Comparison of ENCODE assay signal across 9 cellular contexts in genomic region chr4:154164931-154165839, GRCh38.
DNase-seq lines count a peak whose midpoint lies in the region; ATAC-seq and TF ChIP-seq lines count a peak whose summit lies in the region.
"Had no signal": no experiment of that assay in that cellular context is flagged by ENCODE, and none has a peak within 500 bp of the region (broad histone marks: within the 10 kb centered on the region; RNA-seq: fewer than 3 reads in every experiment).

No MANE protein-coding gene starts in this region.

- DNase-seq in AG09309 (ENCODE audit: low read depth) (peak; percentile 99), chondrocyte (ENCODE audit: low spot score) (no peak), AML-193 (lab: John Stamatoyannopoulos, UW) (no peak), NCI-H128 (lab: John Stamatoyannopoulos, UW; ENCODE audit: unreplicated experiment) (no peak), midbrain (lab: John Stamatoyannopoulos, UW) (no peak)
- DNase-seq in stimulated activated naive CD8-positive, alpha-beta T cell treated with anti-CD3 and anti-CD28 coated beads, Interleukin-15, amount 100 ng/mL, for 72 hours, result peak; percentile 13 to 56

- ATAC-seq in GM19397 (IDR thresholded peaks at IDR 0.05; ENCODE audit: unreplicated experiment) (peak; percentile 65), HG03457 (IDR thresholded peaks at IDR 0.05; ENCODE audit: unreplicated experiment) (peak; percentile 84)
- peak; percentile 94 for ATAC-seq in stimulated activated naive CD8-positive, alpha-beta T cell treated with anti-CD3 and anti-CD28 coated beads, Interleukin-15, amount 100 ng/mL, for 72 hours

- no peak overlapping the region for H3K4me3 ChIP-seq in AG09309 (ENCODE audit: control insufficient read depth, low read depth, low read length)

- no peak overlapping the region for H3K4me3 Mint-ChIP-seq in chondrocyte (ENCODE audit: unreplicated experiment)
- peak overlapping the region in 1 of 2 donors; percentile 24 for H3K4me3 Mint-ChIP-seq in stimulated activated naive CD8-positive, alpha-beta T cell treated with anti-CD3 and anti-CD28 coated beads, Interleukin-15, amount 100 ng/mL, for 72 hours
- H3K4me3 Mint-ChIP-seq: central memory CD8-positive, alpha-beta T cell had no signal

- peaks cover 38% of the 10 kb centered on the region for H3K4me1 Mint-ChIP-seq in chondrocyte (ENCODE audit: low read depth)
- peaks cover 17% of the 10 kb centered on the region for H3K4me1 Mint-ChIP-seq in stimulated activated naive CD8-positive, alpha-beta T cell treated with anti-CD3 and anti-CD28 coated beads, Interleukin-15, amount 100 ng/mL, for 72 hours
- H3K4me1 Mint-ChIP-seq: central memory CD8-positive, alpha-beta T cell had no signal

- no peaks in the 10 kb centered on the region for H3K27me3 Mint-ChIP-seq in chondrocyte (ENCODE audit: low read depth)
- H3K27me3 Mint-ChIP-seq in stimulated activated naive CD8-positive, alpha-beta T cell treated with anti-CD3 and anti-CD28 coated beads, Interleukin-15, amount 100 ng/mL, for 72 hours, result peaks cover 13% of the 10 kb centered on the region
- H3K27me3 Mint-ChIP-seq: central memory CD8-positive, alpha-beta T cell had no signal

- H3K36me3 Mint-ChIP-seq in chondrocyte (ENCODE audit: low read depth), result no peaks in the 10 kb centered on the region

- TF ChIP-seq CTCF in AG09309 (IDR thresholded peaks at IDR 0.05; ENCODE audit: control insufficient read depth, insufficient read depth, low read depth, low read length, missing control alignments) (no peak), chondrocyte (IDR thresholded peaks at IDR 0.05) (no peak)

- H3K9me3 Mint-ChIP-seq in chondrocyte (ENCODE audit: low read depth), result no peaks in the 10 kb centered on the region
- H3K9me3 Mint-ChIP-seq in stimulated activated naive CD8-positive, alpha-beta T cell treated with anti-CD3 and anti-CD28 coated beads, Interleukin-15, amount 100 ng/mL, for 72 hours, result peaks cover 7 to 11% of the 10 kb centered on the region in 2 donors
- H3K9me3 Mint-ChIP-seq: central memory CD8-positive, alpha-beta T cell had no signal

- H3K27ac Mint-ChIP-seq in chondrocyte (ENCODE audit: unreplicated experiment), result peak overlapping the region; percentile 87
- H3K27ac Mint-ChIP-seq in stimulated activated naive CD8-positive, alpha-beta T cell treated with anti-CD3 and anti-CD28 coated beads, Interleukin-15, amount 100 ng/mL, for 72 hours, result peak overlapping the region; percentile 72 to 76

Comparison
In these comparisons a context has a peak if more than half of its experiments do, and no peak if none do; other contexts are left out.
1. DNase-seq: peak in AG09309 (single experiment) and stimulated activated naive CD8-positive, alpha-beta T cell treated with anti-CD3 and anti-CD28 coated beads, Interleukin-15, amount 100 ng/mL, for 72 hours (2 of 2); none in chondrocyte (single experiment), AML-193 (0 of 2), NCI-H128 (single experiment) and midbrain (single experiment).
2. Peak in every context shown above with its lines, with median percentiles within 50 percentile points of each other: ATAC-seq.